ENCODE assay signal across 22 cellular contexts in genomic region chr22:48352086-48352911, GRCh38.
"Had no signal": no experiment of that assay in that cellular context is flagged by ENCODE, and none has a peak within 500 bp of the region (broad histone marks: within the 10 kb centered on the region; RNA-seq: fewer than 3 reads in every experiment).

No MANE protein-coding gene starts in this region.

- H3K27ac Mint-ChIP-seq: activated CD8-positive, alpha-beta T cell treated with anti-CD3 and anti-CD28 coated beads, Interleukin-2, amount 10 ng/mL, durations not matched to agents 7 days and 5 days; activated naive CD4-positive, alpha-beta T cell treated with anti-CD3 and anti-CD28 coated beads, Interleukin-2, amount 50 U/mL, for 24 hours; activated T-helper 1 cell treated with anti-CD3 and anti-CD28 coated beads, Interleukin-12 subunit alpha, Interleukin-12 subunit beta, Interleukin-2, Interleukin-4 antibody, amounts not matched to agents 30 ng/mL and 10 ng/mL and 1 ng/mL, durations not matched to agents 14 hours and 24 hours and 36 hours; dendritic cell treated with granulocyte-macrophage colony-stimulating factor and Interleukin-4, amounts not matched to agents 40 ng/mL and 50 ng/mL, for 4 days; naive thymus-derived CD4-positive, alpha-beta T cell; T-helper 2 cell treated with Interferon-gamma antibody and Interleukin-4, amounts not matched to agents 5 μg/mL and 100 μg/mL, for 36 hours had no signal

- H3K36me3 Mint-ChIP-seq: activated naive CD4-positive, alpha-beta T cell treated with anti-CD3 and anti-CD28 coated beads, Interleukin-2, amount 50 U/mL, for 24 hours; naive thymus-derived CD4-positive, alpha-beta T cell; neural progenitor cell had no signal

- DNase-seq: activated CD4-positive, alpha-beta T cell treated with anti-CD3 and anti-CD28 coated beads for 1 hour; activated CD4-positive, alpha-beta T cell treated with anti-CD3 and anti-CD28 coated beads, Interleukin-2, amount 50 U/mL, for 1 hour; activated CD8-positive, alpha-beta T cell treated with anti-CD3 and anti-CD28 coated beads, Interleukin-2, amount 10 ng/mL, durations not matched to agents 7 days and 5 days; activated gamma-delta T cell treated with Interleukin-2 at 50 U/mL for 16 hours; anterior cingulate cortex; body of pancreas; effector CD4-positive, alpha-beta T cell; heart right ventricle; naive thymus-derived CD4-positive, alpha-beta T cell; stimulated activated CD4-positive, alpha-beta T cell treated with anti-CD3 and anti-CD28 coated beads, Interleukin-12 subunit alpha, Interleukin-12 subunit beta, amount 100 ng/mL, for 4 hours; stomach had no signal

- H3K9me3 Mint-ChIP-seq: activated naive CD4-positive, alpha-beta T cell treated with anti-CD3 and anti-CD28 coated beads, Interleukin-2, amount 50 U/mL, for 24 hours; activated T-helper 1 cell treated with anti-CD3 and anti-CD28 coated beads, Interleukin-12 subunit alpha, Interleukin-12 subunit beta, Interleukin-2, Interleukin-4 antibody, amounts not matched to agents 30 ng/mL and 10 ng/mL and 1 ng/mL, durations not matched to agents 14 hours and 24 hours and 36 hours; dendritic cell treated with granulocyte-macrophage colony-stimulating factor and Interleukin-4, amounts not matched to agents 40 ng/mL and 50 ng/mL, for 4 days; T-helper 2 cell treated with Interferon-gamma antibody and Interleukin-4, amounts not matched to agents 5 μg/mL and 100 μg/mL, for 36 hours had no signal

- H3K9ac ChIP-seq: neural progenitor cell had no signal

- H3K27me3 Mint-ChIP-seq: activated naive CD4-positive, alpha-beta T cell treated with anti-CD3 and anti-CD28 coated beads, Interleukin-2, amount 50 U/mL, for 24 hours; dendritic cell treated with granulocyte-macrophage colony-stimulating factor and Interleukin-4, amounts not matched to agents 40 ng/mL and 50 ng/mL, for 4 days had no signal

- ATAC-seq: activated CD8-positive, alpha-beta T cell treated with anti-CD3 and anti-CD28 coated beads, Interleukin-2, amount 10 ng/mL, durations not matched to agents 7 days and 5 days; body of pancreas; heart right ventricle; left lobe of liver; naive thymus-derived CD4-positive, alpha-beta T cell had no signal

- H3K9me3 ChIP-seq: body of pancreas, heart right ventricle, prostate gland, stomach, suprapubic skin, tibial nerve, vagina had no signal

- H3K4me1 Mint-ChIP-seq: activated naive CD4-positive, alpha-beta T cell treated with anti-CD3 and anti-CD28 coated beads, Interleukin-2, amount 50 U/mL, for 24 hours had no signal

- H3K27ac ChIP-seq: body of pancreas, cardiac muscle cell, heart right ventricle, neural progenitor cell, prostate gland, stomach, suprapubic skin, tibial nerve, vagina had no signal

- H3K4me3 Mint-ChIP-seq: activated CD8-positive, alpha-beta T cell treated with anti-CD3 and anti-CD28 coated beads, Interleukin-2, amount 10 ng/mL, durations not matched to agents 7 days and 5 days; activated naive CD4-positive, alpha-beta T cell treated with anti-CD3 and anti-CD28 coated beads, Interleukin-2, amount 50 U/mL, for 24 hours; activated T-helper 1 cell treated with anti-CD3 and anti-CD28 coated beads, Interleukin-12 subunit alpha, Interleukin-12 subunit beta, Interleukin-2, Interleukin-4 antibody, amounts not matched to agents 30 ng/mL and 10 ng/mL and 1 ng/mL, durations not matched to agents 14 hours and 24 hours and 36 hours; dendritic cell treated with granulocyte-macrophage colony-stimulating factor and Interleukin-4, amounts not matched to agents 40 ng/mL and 50 ng/mL, for 4 days; naive thymus-derived CD4-positive, alpha-beta T cell; neural progenitor cell; T-helper 2 cell treated with Interferon-gamma antibody and Interleukin-4, amounts not matched to agents 5 μg/mL and 100 μg/mL, for 36 hours had no signal

- H3K4me1 ChIP-seq: body of pancreas, heart right ventricle, prostate gland, stomach, tibial nerve, vagina had no signal

- H3K36me3 ChIP-seq: cardiac muscle cell, heart right ventricle, neural progenitor cell, prostate gland, stomach, suprapubic skin, tibial nerve, vagina had no signal

- H3K4me2 ChIP-seq: neural progenitor cell had no signal

- H2AFZ ChIP-seq: neural progenitor cell had no signal

- H3K27me3 ChIP-seq: body of pancreas, cardiac muscle cell, neural progenitor cell, tibial nerve, vagina had no signal

- H3K4me3 ChIP-seq: body of pancreas, cardiac muscle cell, heart right ventricle, neural progenitor cell, prostate gland, stomach, suprapubic skin, tibial nerve, vagina had no signal
